In genomic region chr13:27403727-27404385, GRCh38 we compare ENCODE assay signal across 11 cellular contexts. TPM values are rescaled to one million over a fixed set of nuclear protein-coding genes. Genes with fewer than 3 reads are reported as not detected.
A peak's percentile ranks its signal among the peaks of the same experiment; 100 is the strongest.
DNase-seq lines count a peak whose midpoint lies in the region; ATAC-seq, FAIRE-seq and TF ChIP-seq lines count a peak whose summit lies in the region.
"Had no signal": no experiment of that assay in that cellular context is flagged by ENCODE, and none has a peak within 500 bp of the region (broad histone marks: within the 10 kb centered on the region; RNA-seq: fewer than 3 reads in every experiment).

No MANE protein-coding gene starts in this region.

- peak overlapping the region in 2 of 5 donors; percentile 5 to 12 for H3K9ac ChIP-seq in subcutaneous abdominal adipose tissue (ENCODE audit: low read length in 5 of 5)

- H3K4me1 ChIP-seq in lower lobe of right lung = peaks cover 15% of the 10 kb centered on the region
- H3K4me1 ChIP-seq in subcutaneous abdominal adipose tissue (ENCODE audit: control insufficient read depth in 5 of 5, insufficient read depth in 5 of 5, low read length in 5 of 5) = peaks cover 5 to 31% (median 25%) of the 10 kb centered on the region in 5 donors
- H3K4me1 ChIP-seq: prostate gland had no signal

- no peak for TF ChIP-seq CTCF in lower lobe of right lung (IDR thresholded peaks at IDR 0.05)

- intact Hi-C loops in lower lobe of right lung (cut with DNase I) = no loop called here

- H3K36me3 ChIP-seq in lower lobe of right lung (no peaks in the 10 kb centered on the region), subcutaneous abdominal adipose tissue (ENCODE audit: control insufficient read depth in 5 of 5, insufficient read depth in 5 of 5, low read length in 5 of 5) (no peaks in the 10 kb centered on the region)
- H3K36me3 ChIP-seq: prostate gland had no signal

- H3K27ac ChIP-seq in lower lobe of right lung (peak overlapping the region; percentile 74), subcutaneous abdominal adipose tissue (ENCODE audit: low read depth, low read length) (peak overlapping the region; percentile 87)
- H3K27ac ChIP-seq: prostate gland had no signal

- peaks cover 4% of the 10 kb centered on the region for H3K27me3 ChIP-seq in lower lobe of right lung (ENCODE audit: low read depth)
- peaks cover 0 to 3% (median 0%) of the 10 kb centered on the region in 5 donors for H3K27me3 ChIP-seq in subcutaneous abdominal adipose tissue (ENCODE audit: control insufficient read depth in 5 of 5, insufficient read depth in 4 of 5, low read length in 5 of 5)

- H3K4me3 ChIP-seq in lower lobe of right lung = no peak overlapping the region
- H3K4me3 ChIP-seq in subcutaneous abdominal adipose tissue (ENCODE audit: low read depth in 1 of 5, low read length in 5 of 5) = no peak overlapping the region
- H3K4me3 ChIP-seq: prostate gland had no signal

- ATAC-seq in lower lobe of right lung (peak in 1 of 2 donors; percentile 11), GM21515 (IDR thresholded peaks at IDR 0.05; ENCODE audit: unreplicated experiment) (no peak), GM18517 (IDR thresholded peaks at IDR 0.05; ENCODE audit: unreplicated experiment) (no peak)

- peak; percentile 10 for FAIRE-seq in colon (lab: Jason Lieb, UNC)

- DNase-seq in HuH-7 (ENCODE audit: low spot score) = peak; percentile 51
- no peak for DNase-seq in lower lobe of right lung
- no peak for DNase-seq in activated CD4-positive, alpha-beta T cell treated with anti-CD3 and anti-CD28 coated beads for 48 hours
- DNase-seq in iPS-NIHi11 (ENCODE audit: low spot score) = no peak
- DNase-seq: H7, NCI-H2171 had no signal

- H3K9me3 ChIP-seq in lower lobe of right lung (no peaks in the 10 kb centered on the region), subcutaneous abdominal adipose tissue (ENCODE audit: control insufficient read depth in 5 of 5, low read length in 5 of 5) (no peaks in the 10 kb centered on the region)
- H3K9me3 ChIP-seq: prostate gland had no signal

RNA-seq across cellular contexts. Expression of gene GTF3A, which starts 20.6 kb away (rescaled TPM):
- total RNA-seq in lower lobe of right lung = 83.0 TPM

RNA-seq across cellular contexts. Expression of gene MTIF3, which starts 46.5 kb away (rescaled TPM):
- 37.5 TPM for total RNA-seq in lower lobe of right lung
